ENCODE assay signal across 29 cellular contexts in genomic region chr5:36029914-36030313, GRCh38. TPM values are rescaled to one million over a fixed set of nuclear protein-coding genes. Genes with fewer than 3 reads are reported as not detected.
A peak's percentile ranks its signal among the peaks of the same experiment; 100 is the strongest.
DNase-seq lines count a peak whose midpoint lies in the region; ATAC-seq and TF ChIP-seq lines count a peak whose summit lies in the region.
"Had no signal": no experiment of that assay in that cellular context is flagged by ENCODE, and none has a peak within 500 bp of the region (broad histone marks: within the 10 kb centered on the region; RNA-seq: fewer than 3 reads in every experiment).

No MANE protein-coding gene starts in this region.

- peak overlapping the region in 6 of 11 experiments; percentile 28 to 92 (median 75); a peak in 9 of 22 replicates for H3K4me2 ChIP-seq in BLaER1 treated with 17β-estradiol and CSF1 and Interleukin-3, amounts not matched to agents 10 nM and 100 nM
- no peak overlapping the region for H3K4me2 ChIP-seq in SK-N-SH

- H3K9ac ChIP-seq in BLaER1 treated with 17β-estradiol and CSF1 and Interleukin-3, amounts not matched to agents 10 nM and 100 nM: no peak overlapping the region
- no peak overlapping the region for H3K9ac ChIP-seq in SK-N-SH

- WGBS in SK-N-SH (ENCODE audit: low lambda C conversion rate): 9% methylated on average over 1 of the region's 1 CpG

- ATAC-seq in HG03159 (IDR thresholded peaks at IDR 0.05; ENCODE audit: unreplicated experiment): no peak
- no peak for ATAC-seq in HG03521 (IDR thresholded peaks at IDR 0.05; ENCODE audit: unreplicated experiment)
- ATAC-seq: activated CD8-positive, alpha-beta T cell treated with anti-CD3 and anti-CD28 coated beads, Interleukin-2, amount 10 ng/mL, durations not matched to agents 7 days and 5 days; activated naive CD4-positive, alpha-beta T cell treated with anti-CD3 and anti-CD28 coated beads, Interleukin-2, amount 50 U/mL, for 72 hours; esophagus mucosa; gastroesophageal sphincter; naive thymus-derived CD4-positive, alpha-beta T cell; stimulated activated naive CD8-positive, alpha-beta T cell treated with anti-CD3 and anti-CD28 coated beads, Interleukin-15, amount 100 ng/mL, for 72 hours had no signal

- TF ChIP-seq RAD21 in SK-N-SH (IDR thresholded peaks at IDR 0.05; ENCODE audit: low read length): no peak

- H3K4me1 ChIP-seq in BLaER1 treated with 17β-estradiol and CSF1 and Interleukin-3, amounts not matched to agents 10 nM and 100 nM: peaks cover 0 to 61% (median 44%) of the 10 kb centered on the region in 10 experiments; a peak in 16 of 20 replicates
- H3K4me1 ChIP-seq in SK-N-SH (ENCODE audit: control insufficient read depth in 1 of 2, insufficient read depth in 2 of 2, low read depth in 1 of 2, low read length in 1 of 2): peaks cover 0 to 31% of the 10 kb centered on the region in 2 experiments; a peak in 1 of 4 replicates
- H3K4me1 ChIP-seq: gastroesophageal sphincter, left ventricle myocardium inferior, tibial nerve had no signal

- H3K9me3 ChIP-seq in BLaER1 treated with 17β-estradiol and CSF1 and Interleukin-3, amounts not matched to agents 10 nM and 100 nM (replicated peaks in 1 of 11): peaks cover 22 to 62% (median 39%) of the 10 kb centered on the region in 11 experiments
- no peaks in the 10 kb centered on the region for H3K9me3 ChIP-seq in SK-N-SH

- H3F3A ChIP-seq in SK-N-SH (replicated peaks; ENCODE audit: insufficient read depth): no peaks in the 10 kb centered on the region

- no peak overlapping the region for H2AFZ ChIP-seq in SK-N-SH (ENCODE audit: low read depth)

- H4K20me1 ChIP-seq in BLaER1 treated with 17β-estradiol and CSF1 and Interleukin-3, amounts not matched to agents 10 nM and 100 nM: no peaks in the 10 kb centered on the region
- H4K20me1 ChIP-seq in SK-N-SH (ENCODE audit: insufficient read depth): no peaks in the 10 kb centered on the region

- no peaks in the 10 kb centered on the region for H3K9me2 ChIP-seq in SK-N-SH

- no peaks in the 10 kb centered on the region for H3K79me2 ChIP-seq in SK-N-SH (ENCODE audit: insufficient read depth)

- no peaks in the 10 kb centered on the region for H3K27me3 ChIP-seq in BLaER1 treated with 17β-estradiol and CSF1 and Interleukin-3, amounts not matched to agents 10 nM and 100 nM
- no peaks in the 10 kb centered on the region for H3K27me3 ChIP-seq in SK-N-SH (ENCODE audit: insufficient read depth)
- H3K27me3 ChIP-seq: gastroesophageal sphincter, tibial nerve had no signal

- CTCF ChIA-PET in SK-N-SH (lab: Yijun Ruan, JAX): interaction anchor here (0.7 kb wide), 1 partner anchor 142 kb away, joined by 3 read pairs; no protein-coding TSS in a partner anchor

- TF ChIP-seq CTCF in SK-N-SH (IDR thresholded peaks at IDR 0.05): no peak

- peaks cover 0 to 54% (median 39%) of the 10 kb centered on the region in 11 experiments; a peak in 16 of 22 replicates for H3K36me3 ChIP-seq in BLaER1 treated with 17β-estradiol and CSF1 and Interleukin-3, amounts not matched to agents 10 nM and 100 nM
- no peaks in the 10 kb centered on the region for H3K36me3 ChIP-seq in SK-N-SH (replicated peaks in 1 of 2; ENCODE audit: control insufficient read depth in 1 of 2, insufficient read depth in 2 of 2, low read length in 1 of 2)
- H3K36me3 ChIP-seq: gastroesophageal sphincter, left ventricle myocardium inferior, tibial nerve had no signal

- TF ChIP-seq EP300 in SK-N-SH (IDR thresholded peaks at IDR 0.05; ENCODE audit: borderline replicate concordance in 1 of 2, low read depth in 1 of 2, low read length in 1 of 2): peak in 1 of 2 experiments; percentile 84; a peak in 2 of 4 replicates

- H3K27ac ChIP-seq in BLaER1 treated with 17β-estradiol and CSF1 and Interleukin-3, amounts not matched to agents 10 nM and 100 nM: no peak overlapping the region
- H3K27ac ChIP-seq in SK-N-SH (ENCODE audit: low read depth in 2 of 2, low read length in 1 of 2): peak overlapping the region in 1 of 2 experiments; percentile 76; a peak in 2 of 4 replicates
- H3K27ac ChIP-seq: coronary artery, gastroesophageal sphincter, left ventricle myocardium inferior, RWPE1, skin epidermis, tibial nerve had no signal

- POLR2A ChIA-PET in SK-N-SH (lab: Yijun Ruan, JAX): interaction anchor here (0.6 kb wide), 1 partner anchor 123 kb away, joined by 3 read pairs; no protein-coding TSS in a partner anchor

- H3K4me3 ChIP-seq in BLaER1 treated with 17β-estradiol and CSF1 and Interleukin-3, amounts not matched to agents 10 nM and 100 nM: no peak overlapping the region
- H3K4me3 ChIP-seq in SK-N-SH (ENCODE audit: low read depth in 2 of 2, low read length in 1 of 2): no peak overlapping the region
- H3K4me3 ChIP-seq: coronary artery, gastroesophageal sphincter, left ventricle myocardium inferior, skin epidermis, tibial nerve had no signal

- DNase-seq in SK-N-SH (peak; percentile 68), globus pallidus (ENCODE audit: low spot score) (peak; percentile 85), putamen (ENCODE audit: low spot score) (peak; percentile 74), LoVo (ENCODE audit: low spot score) (no peak)
- DNase-seq: activated CD4-positive, CD25-positive, alpha-beta regulatory T cell treated with anti-CD3 and anti-CD28 coated beads, Interleukin-2, amount 50 U/mL, for 72 hours; activated CD8-positive, alpha-beta T cell treated with anti-CD3 and anti-CD28 coated beads, Interleukin-2, amount 10 ng/mL, durations not matched to agents 7 days and 5 days; aorta; CD4-positive, CD25-positive, alpha-beta regulatory T cell; IMR-90; islet precursor cell; left ventricle myocardium inferior; naive thymus-derived CD4-positive, alpha-beta T cell; NCI-H1092 treated with DMSO at 0.1 percent for 48 hours; NCI-H1930; NCI-H226; NCI-H748 treated with DMSO at 0.1 percent for 48 hours; stimulated activated CD8-positive, alpha-beta memory T cell treated with anti-CD3 and anti-CD28 coated beads, Interleukin-4, amount 100 ng/mL, for 48 hours; stimulated activated naive CD8-positive, alpha-beta T cell treated with anti-CD3 and anti-CD28 coated beads, Interleukin-15, amount 100 ng/mL, for 72 hours had no signal

TF ChIP-seq in SK-N-SH, 30 proteins besides CTCF, POLR2A, EP300 and RAD21:
- peak; percentile 60 for TF ChIP-seq GATA2 (CRISPR knock-in tag; IDR thresholded peaks at IDR 0.05)
- TF ChIP-seq JUND (IDR thresholded peaks at IDR 0.05): no peak
- peak; percentile 64 for TF ChIP-seq CHD2 (IDR thresholded peaks at IDR 0.05; ENCODE audit: low read length, partially characterized antibody)
- peak; percentile 88 for TF ChIP-seq RCOR1 (IDR thresholded peaks at IDR 0.05; ENCODE audit: low read length)

RNA-seq across cellular contexts. Expression of gene UGT3A2, which starts 36.8 kb away (rescaled TPM):
- polyA plus RNA-seq in SK-N-SH (2012; rRNA removed): 0.05 TPM in 1 of 2 replicates, not detected in the other
- polyA plus RNA-seq in SK-N-SH (2012; cell fraction: cytosol; rRNA removed): 0.01 and 0.04 TPM in 2 replicates
- not detected in 2 replicates for polyA plus RNA-seq in SK-N-SH (2012; cell fraction: nucleus; rRNA removed)
- polyA plus RNA-seq: AG04450, aorta, IMR-90 had no signal

RNA-seq across cellular contexts. Expression of gene UGT3A1, which starts 38.7 kb away (rescaled TPM):
- polyA plus RNA-seq in SK-N-SH (2012; rRNA removed): not detected in 2 replicates
- polyA plus RNA-seq in SK-N-SH (2012; cell fraction: cytosol; rRNA removed): not detected in 2 replicates
- polyA plus RNA-seq in SK-N-SH (2012; cell fraction: nucleus; rRNA removed): not detected in 2 replicates
- polyA plus RNA-seq: AG04450; CD4-positive, CD25-positive, alpha-beta regulatory T cell; IMR-90; naive thymus-derived CD4-positive, alpha-beta T cell had no signal
